In genomic region chr3:55190296-55190695, GRCh38 we compare ENCODE assay signal across 23 cellular contexts.
DNase-seq lines count a peak whose midpoint lies in the region; ATAC-seq and TF ChIP-seq lines count a peak whose summit lies in the region.
"Had no signal": no experiment of that assay in that cellular context is flagged by ENCODE, and none has a peak within 500 bp of the region (broad histone marks: within the 10 kb centered on the region; RNA-seq: fewer than 3 reads in every experiment).

No MANE protein-coding gene starts in this region.

- ATAC-seq in activated T-cell treated with anti-CD3 and anti-CD28 coated beads, Interleukin-2, amount 50 U/mL, for 4 hours = no peak
- ATAC-seq: left cardiac atrium had no signal

- H3K4me1 ChIP-seq in SJSA1 (replicated peaks) (peaks cover 49% of the 10 kb centered on the region), fibroblast of lung (ENCODE audit: control insufficient read depth, extremely low read depth, insufficient read depth, low read length) (peaks cover 13% of the 10 kb centered on the region), osteoblast (ENCODE audit: insufficient read depth, low read length) (peaks cover 32% of the 10 kb centered on the region)
- H3K4me1 ChIP-seq: breast epithelium, parathyroid adenoma had no signal

- H3K27me3 Mint-ChIP-seq in activated T-cell treated with anti-CD3 and anti-CD28 coated beads, Interleukin-2, amount 50 U/mL, for 4 hours (ENCODE audit: low read depth) = no peaks in the 10 kb centered on the region
- H3K27me3 Mint-ChIP-seq: activated CD4-positive, alpha-beta memory T cell treated with anti-CD3 and anti-CD28 coated beads for 36 hours; activated naive CD8-positive, alpha-beta T cell had no signal

- H3K4me3 ChIP-seq in SJSA1 (no peak overlapping the region), fibroblast of lung (replicated peaks in 1 of 4; ENCODE audit: control extremely low read depth in 1 of 4, insufficient read depth in 1 of 4, low read depth in 3 of 4, low read length in 4 of 4) (no peak overlapping the region), osteoblast (ENCODE audit: insufficient read depth, low read length) (no peak overlapping the region)
- H3K4me3 ChIP-seq: breast epithelium, sigmoid colon had no signal

- no peaks in the 10 kb centered on the region for H3K36me3 Mint-ChIP-seq in activated T-cell treated with anti-CD3 and anti-CD28 coated beads, Interleukin-2, amount 50 U/mL, for 4 hours (ENCODE audit: insufficient read depth)
- H3K36me3 Mint-ChIP-seq: activated CD4-positive, alpha-beta memory T cell treated with anti-CD3 and anti-CD28 coated beads for 36 hours; activated naive CD8-positive, alpha-beta T cell had no signal

- H3K4me1 Mint-ChIP-seq in activated T-cell treated with anti-CD3 and anti-CD28 coated beads, Interleukin-2, amount 50 U/mL, for 4 hours (ENCODE audit: low read depth) = no peaks in the 10 kb centered on the region
- H3K4me1 Mint-ChIP-seq: B cell had no signal

- H3K4me2 ChIP-seq in fibroblast of lung (ENCODE audit: extremely low read depth, insufficient read depth, low read length) = no peak overlapping the region
- no peak overlapping the region for H3K4me2 ChIP-seq in osteoblast (ENCODE audit: insufficient read depth, low read length)

- DNase-seq in EL = peak; percentile 86
- peak in 1 of 2 experiments; percentile 40 for DNase-seq in SJSA1 (ENCODE audit: low read depth in 1 of 2, low spot score in 2 of 2)
- peak; percentile 57 to 87 for DNase-seq in fibroblast of lung (ENCODE audit: low read depth in 2 of 2)
- no peak for DNase-seq in osteoblast (ENCODE audit: insufficient read length, low spot score, missing footprints)
- DNase-seq in activated T-cell treated with anti-CD3 and anti-CD28 coated beads, Interleukin-2, amount 50 U/mL, for 4 hours = no peak
- no peak for DNase-seq in SHP77 (lab: John Stamatoyannopoulos, UW)
- no peak for DNase-seq in LoVo (ENCODE audit: low spot score)
- DNase-seq in activated CD4-positive, CD25-positive, alpha-beta regulatory T cell (lab: John Stamatoyannopoulos, UW) = no peak
- DNase-seq: activated CD4-positive, alpha-beta memory T cell treated with anti-CD3 and anti-CD28 coated beads for 36 hours; activated T-cell treated with anti-CD3 and anti-CD28 coated beads, Interleukin-2, amount 50 U/mL, for 48 hours; Calu3; GDM1; left cardiac atrium; NCI-H1105; NCI-H526; sigmoid colon; stimulated activated CD4-positive, alpha-beta T cell treated with anti-CD3 and anti-CD28 coated beads, Interleukin-4, amount 100 ng/mL, for 1 hour; substantia nigra had no signal

- H3K79me2 ChIP-seq in fibroblast of lung (ENCODE audit: control insufficient read depth, insufficient read depth, low read length) (no peaks in the 10 kb centered on the region), osteoblast (ENCODE audit: insufficient read depth, low read length) (no peaks in the 10 kb centered on the region)
- H3K79me2 ChIP-seq: parathyroid adenoma had no signal

- H2AFZ ChIP-seq in fibroblast of lung (ENCODE audit: low read length) = no peak overlapping the region
- peak overlapping the region; percentile 40 for H2AFZ ChIP-seq in osteoblast (ENCODE audit: low read length)
- H2AFZ ChIP-seq: parathyroid adenoma had no signal

- peak overlapping the region; percentile 97 for H3K27ac ChIP-seq in SJSA1
- H3K27ac ChIP-seq in fibroblast of lung (ENCODE audit: insufficient read depth, low read length) = peak overlapping the region; percentile 72
- H3K27ac ChIP-seq in osteoblast (ENCODE audit: low read depth, low read length) = peak overlapping the region; percentile 99
- H3K27ac ChIP-seq: parathyroid adenoma, sigmoid colon had no signal

- H3K36me3 ChIP-seq in SJSA1 (no peaks in the 10 kb centered on the region), fibroblast of lung (ENCODE audit: control insufficient read depth, insufficient read depth, low read length) (no peaks in the 10 kb centered on the region), osteoblast (ENCODE audit: insufficient read depth, low read length) (no peaks in the 10 kb centered on the region)
- H3K36me3 ChIP-seq: breast epithelium, sigmoid colon had no signal

- peaks cover 10% of the 10 kb centered on the region for H3K9me3 Mint-ChIP-seq in activated T-cell treated with anti-CD3 and anti-CD28 coated beads, Interleukin-2, amount 50 U/mL, for 4 hours

- H4K20me1 ChIP-seq in fibroblast of lung (ENCODE audit: control insufficient read depth, extremely low read depth, insufficient read depth, low read length) = no peaks in the 10 kb centered on the region
- H4K20me1 ChIP-seq in osteoblast (ENCODE audit: insufficient read depth, low read length) = no peaks in the 10 kb centered on the region

- H3K4me3 Mint-ChIP-seq in activated T-cell treated with anti-CD3 and anti-CD28 coated beads, Interleukin-2, amount 50 U/mL, for 4 hours = no peak overlapping the region
- H3K4me3 Mint-ChIP-seq: activated CD4-positive, alpha-beta memory T cell treated with anti-CD3 and anti-CD28 coated beads for 36 hours; activated naive CD8-positive, alpha-beta T cell; B cell; H9 had no signal

- TF ChIP-seq CTCF in fibroblast of lung (conservative IDR thresholded peaks at IDR 0.05 in 1 of 2, IDR thresholded peaks at IDR 0.05 in 1 of 2; ENCODE audit: low read depth in 1 of 2, low read length in 2 of 2) (no peak), osteoblast (IDR thresholded peaks at IDR 0.05; ENCODE audit: extremely low read depth, low read depth, low read length) (no peak)

- H3K9me3 ChIP-seq in SJSA1 (replicated peaks) (no peaks in the 10 kb centered on the region), fibroblast of lung (ENCODE audit: control insufficient read depth, insufficient read depth, low read depth, low read length) (no peaks in the 10 kb centered on the region), osteoblast (ENCODE audit: low read depth, low read length) (no peaks in the 10 kb centered on the region)
- H3K9me3 ChIP-seq: breast epithelium, sigmoid colon had no signal

- H3K27me3 ChIP-seq in SJSA1 (replicated peaks) = no peaks in the 10 kb centered on the region
- no peaks in the 10 kb centered on the region for H3K27me3 ChIP-seq in fibroblast of lung (ENCODE audit: control insufficient read depth, insufficient read depth, low read length)
- H3K27me3 ChIP-seq in osteoblast (ENCODE audit: insufficient read depth, low read length) = no peaks in the 10 kb centered on the region
- H3K27me3 ChIP-seq: breast epithelium, sigmoid colon had no signal

- no peak overlapping the region for H3K9ac ChIP-seq in fibroblast of lung (ENCODE audit: insufficient read depth, low read length)
- H3K9ac ChIP-seq: parathyroid adenoma had no signal

Comparison
In these comparisons a context has a peak if more than half of its experiments do, and no peak if none do; other contexts are left out.
1. DNase-seq: peak in EL (single experiment) and fibroblast of lung (2 of 2); none in osteoblast (single experiment), activated T-cell treated with anti-CD3 and anti-CD28 coated beads, Interleukin-2, amount 50 U/mL, for 4 hours (single experiment), SHP77 (0 of 2), LoVo (single experiment) and activated CD4-positive, CD25-positive, alpha-beta regulatory T cell (0 of 4).
2. Peak in every context shown above with its lines, with median percentiles within 50 percentile points of each other: H3K27ac ChIP-seq.